1 cellular context compared by ENCODE assay signal in the genomic region with DNA sequence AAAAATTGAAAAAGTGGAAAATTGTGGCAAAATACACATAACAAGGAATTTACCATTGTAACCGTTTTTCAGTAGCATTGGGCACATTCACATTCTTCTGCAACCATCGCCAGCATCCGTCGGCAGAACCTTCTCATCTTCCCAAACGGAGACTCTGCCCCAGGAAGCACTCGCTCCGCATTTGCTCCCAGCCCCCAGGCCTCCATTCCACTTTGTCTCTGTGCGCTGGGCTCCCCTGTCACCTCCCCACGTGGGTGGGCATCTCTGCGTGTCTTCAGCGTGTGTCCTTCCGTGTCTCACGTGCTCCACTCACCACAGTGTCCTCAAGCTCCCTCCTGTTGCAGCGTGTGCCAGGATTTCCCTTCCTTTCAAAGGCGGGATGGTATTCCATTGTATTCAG.
TF ChIP-seq lines count a peak whose summit lies in the region.

No MANE protein-coding gene starts in this region.

TF ChIP-seq in WTC11, 78 proteins besides CTCF, POLR2A, EP300 and RAD21:
- TF ChIP-seq FOXK1 (CRISPR knock-in tag; IDR thresholded peaks at IDR 0.05), result no peak
- no peak for TF ChIP-seq NFYB (CRISPR knock-in tag; conservative IDR thresholded peaks at IDR 0.05; ENCODE audit: low read depth)
- no peak for TF ChIP-seq NR3C1 (CRISPR knock-in tag; conservative IDR thresholded peaks at IDR 0.05; ENCODE audit: low read depth)
- TF ChIP-seq, protein P1, sequence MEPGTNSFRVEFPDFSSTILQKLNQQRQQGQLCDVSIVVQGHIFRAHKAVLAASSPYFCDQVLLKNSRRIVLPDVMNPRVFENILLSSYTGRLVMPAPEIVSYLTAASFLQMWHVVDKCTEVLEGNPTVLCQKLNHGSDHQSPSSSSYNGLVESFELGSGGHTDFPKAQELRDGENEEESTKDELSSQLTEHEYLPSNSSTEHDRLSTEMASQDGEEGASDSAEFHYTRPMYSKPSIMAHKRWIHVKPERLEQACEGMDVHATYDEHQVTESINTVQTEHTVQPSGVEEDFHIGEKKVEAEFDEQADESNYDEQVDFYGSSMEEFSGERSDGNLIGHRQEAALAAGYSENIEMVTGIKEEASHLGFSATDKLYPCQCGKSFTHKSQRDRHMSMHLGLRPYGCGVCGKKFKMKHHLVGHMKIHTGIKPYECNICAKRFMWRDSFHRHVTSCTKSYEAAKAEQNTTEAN (CRISPR knock-in tag; IDR thresholded peaks at IDR 0.05), result no peak
- TF ChIP-seq, protein P2, sequence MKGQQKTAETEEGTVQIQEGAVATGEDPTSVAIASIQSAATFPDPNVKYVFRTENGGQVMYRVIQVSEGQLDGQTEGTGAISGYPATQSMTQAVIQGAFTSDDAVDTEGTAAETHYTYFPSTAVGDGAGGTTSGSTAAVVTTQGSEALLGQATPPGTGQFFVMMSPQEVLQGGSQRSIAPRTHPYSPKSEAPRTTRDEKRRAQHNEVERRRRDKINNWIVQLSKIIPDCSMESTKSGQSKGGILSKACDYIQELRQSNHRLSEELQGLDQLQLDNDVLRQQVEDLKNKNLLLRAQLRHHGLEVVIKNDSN (CRISPR knock-in tag; IDR thresholded peaks at IDR 0.05), result no peak
- TF ChIP-seq, protein P3, sequence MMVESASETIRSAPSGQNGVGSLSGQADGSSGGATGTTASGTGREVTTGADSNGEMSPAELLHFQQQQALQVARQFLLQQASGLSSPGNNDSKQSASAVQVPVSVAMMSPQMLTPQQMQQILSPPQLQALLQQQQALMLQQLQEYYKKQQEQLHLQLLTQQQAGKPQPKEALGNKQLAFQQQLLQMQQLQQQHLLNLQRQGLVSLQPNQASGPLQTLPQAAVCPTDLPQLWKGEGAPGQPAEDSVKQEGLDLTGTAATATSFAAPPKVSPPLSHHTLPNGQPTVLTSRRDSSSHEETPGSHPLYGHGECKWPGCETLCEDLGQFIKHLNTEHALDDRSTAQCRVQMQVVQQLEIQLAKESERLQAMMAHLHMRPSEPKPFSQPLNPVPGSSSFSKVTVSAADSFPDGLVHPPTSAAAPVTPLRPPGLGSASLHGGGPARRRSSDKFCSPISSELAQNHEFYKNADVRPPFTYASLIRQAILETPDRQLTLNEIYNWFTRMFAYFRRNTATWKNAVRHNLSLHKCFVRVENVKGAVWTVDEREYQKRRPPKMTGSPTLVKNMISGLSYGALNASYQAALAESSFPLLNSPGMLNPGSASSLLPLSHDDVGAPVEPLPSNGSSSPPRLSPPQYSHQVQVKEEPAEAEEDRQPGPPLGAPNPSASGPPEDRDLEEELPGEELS (CRISPR knock-in tag; IDR thresholded peaks at IDR 0.05), result no peak
- TF ChIP-seq, protein P4, sequence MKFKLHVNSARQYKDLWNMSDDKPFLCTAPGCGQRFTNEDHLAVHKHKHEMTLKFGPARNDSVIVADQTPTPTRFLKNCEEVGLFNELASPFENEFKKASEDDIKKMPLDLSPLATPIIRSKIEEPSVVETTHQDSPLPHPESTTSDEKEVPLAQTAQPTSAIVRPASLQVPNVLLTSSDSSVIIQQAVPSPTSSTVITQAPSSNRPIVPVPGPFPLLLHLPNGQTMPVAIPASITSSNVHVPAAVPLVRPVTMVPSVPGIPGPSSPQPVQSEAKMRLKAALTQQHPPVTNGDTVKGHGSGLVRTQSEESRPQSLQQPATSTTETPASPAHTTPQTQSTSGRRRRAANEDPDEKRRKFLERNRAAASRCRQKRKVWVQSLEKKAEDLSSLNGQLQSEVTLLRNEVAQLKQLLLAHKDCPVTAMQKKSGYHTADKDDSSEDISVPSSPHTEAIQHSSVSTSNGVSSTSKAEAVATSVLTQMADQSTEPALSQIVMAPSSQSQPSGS (CRISPR knock-in tag; IDR thresholded peaks at IDR 0.05; ENCODE audit: borderline replicate concordance, low read depth), result no peak
- TF ChIP-seq ZNF416 (CRISPR knock-in tag; IDR thresholded peaks at IDR 0.05), result no peak
- TF ChIP-seq MXD4 (CRISPR knock-in tag; IDR thresholded peaks at IDR 0.05; ENCODE audit: borderline replicate concordance), result no peak
- TF ChIP-seq HMGA2 (CRISPR knock-in tag; IDR thresholded peaks at IDR 0.05), result no peak
- no peak for TF ChIP-seq RORB (CRISPR knock-in tag; IDR thresholded peaks at IDR 0.05)
- TF ChIP-seq, protein P5, sequence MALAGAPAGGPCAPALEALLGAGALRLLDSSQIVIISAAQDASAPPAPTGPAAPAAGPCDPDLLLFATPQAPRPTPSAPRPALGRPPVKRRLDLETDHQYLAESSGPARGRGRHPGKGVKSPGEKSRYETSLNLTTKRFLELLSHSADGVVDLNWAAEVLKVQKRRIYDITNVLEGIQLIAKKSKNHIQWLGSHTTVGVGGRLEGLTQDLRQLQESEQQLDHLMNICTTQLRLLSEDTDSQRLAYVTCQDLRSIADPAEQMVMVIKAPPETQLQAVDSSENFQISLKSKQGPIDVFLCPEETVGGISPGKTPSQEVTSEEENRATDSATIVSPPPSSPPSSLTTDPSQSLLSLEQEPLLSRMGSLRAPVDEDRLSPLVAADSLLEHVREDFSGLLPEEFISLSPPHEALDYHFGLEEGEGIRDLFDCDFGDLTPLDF (CRISPR knock-in tag; IDR thresholded peaks at IDR 0.05), result no peak
- TF ChIP-seq ESRRA (CRISPR knock-in tag; IDR thresholded peaks at IDR 0.05; ENCODE audit: borderline replicate concordance), result no peak
